ENCODE assay signal across 9 cellular contexts in the genomic region with DNA sequence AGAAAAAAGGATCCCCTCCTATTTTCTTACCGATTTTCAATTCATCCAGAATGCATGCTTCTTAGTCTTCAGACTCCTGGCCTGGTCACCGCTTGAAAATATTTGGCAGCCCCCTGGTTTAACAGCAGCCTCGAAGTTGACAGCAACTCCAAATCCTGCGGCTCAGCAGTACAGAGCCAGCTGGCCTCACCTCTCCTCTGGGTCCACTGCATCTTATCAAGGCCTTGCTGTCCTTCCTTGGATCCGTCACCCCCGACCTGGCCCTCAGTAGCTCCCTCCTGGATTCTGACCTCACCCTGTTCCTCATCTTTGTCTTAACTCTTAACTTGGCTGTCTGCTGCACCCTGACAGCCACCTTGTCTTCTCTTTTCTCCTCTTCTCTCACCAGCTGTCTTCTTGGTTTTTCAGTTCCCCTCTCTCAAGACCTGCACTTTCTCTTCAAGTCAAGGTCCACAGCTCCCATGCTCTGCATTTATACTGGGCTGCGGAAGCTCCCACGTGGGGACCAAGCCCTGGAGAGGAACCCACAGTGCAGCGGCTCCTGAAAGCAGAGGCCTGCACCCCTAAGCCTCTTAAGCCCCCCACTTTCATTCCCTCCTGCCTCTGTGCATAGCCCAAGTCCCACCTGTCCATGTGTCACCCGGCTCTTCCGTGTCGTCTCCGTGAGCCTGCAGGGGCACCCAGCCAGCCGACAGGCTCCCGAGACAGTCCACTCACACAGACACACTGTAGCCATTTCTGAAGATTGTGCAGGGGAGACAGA. TPM values are rescaled to one million over a fixed set of nuclear protein-coding genes. Genes with fewer than 3 reads are reported as not detected.
DNase-seq lines count a peak whose midpoint lies in the region; ATAC-seq, FAIRE-seq and TF ChIP-seq lines count a peak whose summit lies in the region.
"Had no signal": no experiment of that assay in that cellular context is flagged by ENCODE, and none has a peak within 500 bp of the region (broad histone marks: within the 10 kb centered on the region; RNA-seq: fewer than 3 reads in every experiment).

No MANE protein-coding gene starts in this region.

- H4K8ac ChIP-seq in H1 (ENCODE audit: extremely low read depth, insufficient read depth, low read length), result no peak overlapping the region; the same call in 1 of the 2 replicates

- no peak overlapping the region for H3K23ac ChIP-seq in H1 (ENCODE audit: insufficient read length)

- 0 out of 2 replicates have a peak overlapping the region, but pooled peaks have one; percentile 9 for H2BK12ac ChIP-seq in H1 (ENCODE audit: low read depth, low read length)

- TF ChIP-seq POLR2A in H1 (IDR thresholded peaks at IDR 0.05; ENCODE audit: control extremely low read depth in 1 of 2, low read depth in 2 of 2, low read length in 2 of 2) (no peak), testis (IDR thresholded peaks at IDR 0.05) (no peak)

- H3K9me3 ChIP-seq in H1 (ENCODE audit: insufficient read depth in 2 of 2, low read depth in 1 of 2, low read length in 1 of 2) (no peaks in the 10 kb centered on the region), testis (no peaks in the 10 kb centered on the region)

- no peak overlapping the region for H3K4ac ChIP-seq in H1 (replicated peaks; ENCODE audit: insufficient read length, low read depth, low read length)

- H3K27ac ChIP-seq in H1 (ENCODE audit: low read depth, low read length) (no peak overlapping the region), testis (no peak overlapping the region)

- no peak overlapping the region for H2AFZ ChIP-seq in H1 (ENCODE audit: low read length)

- no peak overlapping the region for H2BK5ac ChIP-seq in H1 (ENCODE audit: low read depth, low read length)

- H3K79me2 ChIP-seq in H1 (ENCODE audit: control insufficient read depth in 1 of 2, insufficient read depth in 2 of 2, low read length in 2 of 2), result no peaks in the 10 kb centered on the region

- CTCF ChIA-PET in GM10248 (lab: Yijun Ruan, JAX) (interaction anchor here (0.9 to 2.2 kb wide), 7 partner anchors 9 to 85 kb away, joined by 3 to 16 read pairs (median 4); no protein-coding TSS in a partner anchor), H1 (lab: Charles Lee; ENCODE audit: partially characterized antibody) (interaction anchor here (1.1 to 7.3 kb wide), 8 partner anchors 8 to 201 kb away, joined by 4 to 53 read pairs (median 6); partner anchors contain the start of gene MX2)

- peak overlapping the region; percentile 62; the same call in 1 of the 2 replicates for H2BK20ac ChIP-seq in H1 (ENCODE audit: low read length)

- TF ChIP-seq EP300 in H1 (IDR thresholded peaks at IDR 0.05; ENCODE audit: borderline replicate concordance in 1 of 2, low read depth in 2 of 2, low read length in 2 of 2), result no peak

- no peak overlapping the region for H2AK5ac ChIP-seq in H1 (ENCODE audit: low read depth, low read length)

- H2BK15ac ChIP-seq in H1 (ENCODE audit: low read length), result 0 out of 2 replicates have a peak overlapping the region, but pooled peaks have one; percentile 21

- H3K23me2 ChIP-seq in H1 (ENCODE audit: low read depth, low read length), result no peaks in the 10 kb centered on the region; the same call in 1 of the 2 replicates

- H2BK120ac ChIP-seq in H1 (replicated peaks; ENCODE audit: low read depth, low read length), result no peak overlapping the region

- H3K36me3 ChIP-seq in H1 (ENCODE audit: control insufficient read depth in 2 of 4, insufficient read depth in 4 of 4, low read length in 3 of 4) (no peaks in the 10 kb centered on the region), testis (ENCODE audit: low read depth, missing control alignments) (no peaks in the 10 kb centered on the region)

- H3K4me2 ChIP-seq in H1 (ENCODE audit: insufficient read depth in 1 of 2, low read depth in 2 of 2, low read length in 2 of 2), result no peak overlapping the region

- POLR2A ChIA-PET in GM10248 (lab: Yijun Ruan, JAX), result interaction anchor here (0.5 to 1.3 kb wide), 5 partner anchors 10 to 449 kb away, joined by 3 to 4 read pairs (median 3); no protein-coding TSS in a partner anchor
- POLR2A ChIA-PET in H1 (lab: Charles Lee; ENCODE audit: partially characterized antibody), result no interaction called here

- intact Hi-C loops in testis (cut with DNase I; ENCODE audit: low total_unique reads), result no loop called here

- H3K4me1 ChIP-seq in H1 (replicated peaks in 1 of 4; ENCODE audit: control insufficient read depth in 3 of 4, insufficient read depth in 4 of 4, low read length in 3 of 4) (peaks cover 0 to 15% (median 3%) of the 10 kb centered on the region in 4 experiments; a peak in 5 of 7 replicates), testis (peaks cover 9% of the 10 kb centered on the region)

- H3K56ac ChIP-seq in H1 (replicated peaks; ENCODE audit: insufficient read length, low read depth, low read length), result no peak overlapping the region

- DNase-seq in GM10248 (ENCODE audit: extremely low spot score), result peak; percentile 84
- DNase-seq in H1 (ENCODE audit: low read depth in 1 of 2, low spot score in 2 of 2), result no peak
- DNase-seq in epidermal melanocyte (ENCODE audit: insufficient read length, low spot score), result no peak
- DNase-seq in stimulated activated CD4-positive, alpha-beta T cell treated with anti-CD3 and anti-CD28 coated beads, Interleukin-4, amount 100 ng/mL, for 1 hour, result no peak
- DNase-seq in SIG-M5 treated with dmso at 0.1 percent for 504 hours (lab: John Stamatoyannopoulos, UW; ENCODE audit: unreplicated experiment), result no peak
- DNase-seq in testis, result no peak

- 87% methylated on average over 12 of the region's 15 CpGs; no CpG with 5 or more reads in 1 of the 2 experiments for WGBS in H1 (ENCODE audit: extremely low coverage in 1 of 2, insufficient coverage in 1 of 2, insufficient read length in 1 of 2, insufficient replicate concordance in 2 of 2, low coverage in 1 of 2, low lambda C conversion rate in 2 of 2, missing lambda C conversion rate in 1 of 2), 2 experiments
- 59 to 80% methylated on average over 13 to 15 of the region's 15 CpGs for WGBS in testis, 2 donors

- ATAC-seq in GM19324 (IDR thresholded peaks at IDR 0.05; ENCODE audit: low FRiP score, unreplicated experiment), result peak; percentile 62
- peak; percentile 58 for ATAC-seq in HG03103 (IDR thresholded peaks at IDR 0.05; ENCODE audit: low read depth, unreplicated experiment)

- H4K20me1 ChIP-seq in H1 (replicated peaks in 1 of 2; ENCODE audit: control insufficient read depth in 1 of 2, insufficient read depth in 2 of 2, low read length in 2 of 2), result no peaks in the 10 kb centered on the region

- no peak overlapping the region for H3K14ac ChIP-seq in H1 (ENCODE audit: insufficient read length)

- no peak overlapping the region for H4K91ac ChIP-seq in H1 (replicated peaks; ENCODE audit: insufficient read length, low read length)

- FAIRE-seq in H1 (lab: Jason Lieb, UNC), result no peak

- H3K4me3 ChIP-seq in H1 (ENCODE audit: extremely low read depth in 1 of 4, insufficient read depth in 2 of 4, low read depth in 3 of 4, low read length in 4 of 4), result no peak overlapping the region
- H3K4me3 ChIP-seq in testis, result no peak overlapping the region

- no peak for TF ChIP-seq RAD21 in H1 (IDR thresholded peaks at IDR 0.05 in 1 of 2, conservative IDR thresholded peaks at IDR 0.05 in 1 of 2; ENCODE audit: low read depth in 2 of 2, low read length in 2 of 2)

- no peaks in the 10 kb centered on the region for H3K79me1 ChIP-seq in H1 (ENCODE audit: low read depth, low read length)

- H3K9ac ChIP-seq in H1 (replicated peaks in 1 of 4; ENCODE audit: extremely low read depth in 1 of 4, low read depth in 3 of 4, low read length in 3 of 4), result no peak overlapping the region

- H3K27me3 ChIP-seq in H1 (replicated peaks in 1 of 4; ENCODE audit: control insufficient read depth in 3 of 4, extremely low read depth in 1 of 4, insufficient read depth in 3 of 4, low read length in 3 of 4), result peaks cover 0 to 1% (median 0%) of the 10 kb centered on the region in 4 experiments; a peak in 1 of 7 replicates
- H3K27me3 ChIP-seq in testis, result no peaks in the 10 kb centered on the region

- H4K5ac ChIP-seq in H1 (ENCODE audit: insufficient read length, low read depth, low read length), result no peak overlapping the region

- no peak for TF ChIP-seq CTCF in GM10248 (IDR thresholded peaks at IDR 0.05; ENCODE audit: control extremely low read depth, extremely low read depth, low read depth, missing control alignments)
- no peak for TF ChIP-seq CTCF in H1 (IDR thresholded peaks at IDR 0.05; ENCODE audit: control extremely low read depth in 1 of 3, insufficient read depth in 1 of 3, low read depth in 1 of 3, low read length in 3 of 3)
- TF ChIP-seq CTCF in testis (IDR thresholded peaks at IDR 0.05), result no peak

- no peak overlapping the region for H3K18ac ChIP-seq in H1 (ENCODE audit: extremely low read depth, low read length)

RNA-seq across cellular contexts. Expression of gene MX2, which starts 6.0 kb away (rescaled TPM):
- total RNA-seq in H1 (2021; fragmentation: NEBNext Ultra II Directional; extraction: Animal tissue kit (Norgen Biotek cat#: 25700)), result 8.9 TPM in 2 replicates
- polyA plus RNA-seq in H1 (2011; rRNA removed) (2.8 and 3.1 TPM in 2 replicates), testis (ENCODE audit: insufficient read depth, low read depth, low replicate concordance) (8.4 TPM)
- polyA plus RNA-seq in H1 (2011; cell fraction: cytosol; rRNA removed), result 3.1 TPM
- 4.0 TPM for polyA plus RNA-seq in H1 (2011; cell fraction: nucleus; rRNA removed)
- polyA plus RNA-seq in H1 (2012, experiment 1 of 2), result 3.9 to 5.5 TPM (median 4.9 TPM) in 4 replicates
- polyA plus RNA-seq in H1 (2012, experiment 2 of 2), result 0.91 TPM
- 3.6 TPM for polyA plus RNA-seq in H1 (2013, experiment 1 of 2)
- 4.0 TPM for polyA plus RNA-seq in H1 (2013, experiment 2 of 2)
- polyA minus RNA-seq in H1 (2011; rRNA and poly(A)+ RNA removed), result 4.2 and 5.6 TPM in 2 replicates
- polyA minus RNA-seq in H1 (2011; cell fraction: cytosol; rRNA and poly(A)+ RNA removed), result 1.5 TPM
- polyA minus RNA-seq in H1 (2011; cell fraction: nucleus; rRNA and poly(A)+ RNA removed), result 6.6 TPM
- 10 to 100 TPM; 10.1 to 12.8 TPM for total RNA-seq in testis

RNA-seq across cellular contexts. Expression of gene FAM3B, which starts 51.2 kb away (rescaled TPM):
- total RNA-seq in H1 (2021; fragmentation: NEBNext Ultra II Directional; extraction: Animal tissue kit (Norgen Biotek cat#: 25700)), result 2.0 and 3.1 TPM in 2 replicates
- 2.0 TPM in 2 replicates for polyA plus RNA-seq in H1 (2011; rRNA removed)
- polyA plus RNA-seq in H1 (2011; cell fraction: cytosol; rRNA removed), result 2.7 TPM
- polyA plus RNA-seq in H1 (2011; cell fraction: nucleus; rRNA removed), result 1.2 TPM
- polyA plus RNA-seq in H1 (2012, experiment 1 of 2), result 2.1 to 3.4 TPM (median 2.2 TPM) in 4 replicates
- polyA plus RNA-seq in H1 (2012, experiment 2 of 2), result 1.00 TPM
- 2.0 TPM for polyA plus RNA-seq in H1 (2013, experiment 1 of 2)
- polyA plus RNA-seq in H1 (2013, experiment 2 of 2), result 2.2 TPM
- polyA minus RNA-seq in H1 (2011; rRNA and poly(A)+ RNA removed), result 1.0 and 3.1 TPM in 2 replicates
- 1.3 TPM for polyA minus RNA-seq in H1 (2011; cell fraction: cytosol; rRNA and poly(A)+ RNA removed)
- 1.6 TPM for polyA minus RNA-seq in H1 (2011; cell fraction: nucleus; rRNA and poly(A)+ RNA removed)
- 1 to 10 TPM; 4.9 to 9.4 TPM for total RNA-seq in testis
- polyA plus RNA-seq in testis (ENCODE audit: insufficient read depth, low read depth, low replicate concordance), result 14.1 TPM
- total RNA-seq: dermis microvascular lymphatic vessel endothelial cell had no signal

RNA-seq across cellular contexts. Expression of gene MX1, which starts 58.3 kb away (rescaled TPM):
- 3.1 and 3.8 TPM in 2 replicates for total RNA-seq in H1 (2021; fragmentation: NEBNext Ultra II Directional; extraction: Animal tissue kit (Norgen Biotek cat#: 25700))
- 5.1 and 5.7 TPM in 2 replicates for polyA plus RNA-seq in H1 (2011; rRNA removed)
- 4.8 TPM for polyA plus RNA-seq in H1 (2011; cell fraction: cytosol; rRNA removed)
- 9.7 TPM for polyA plus RNA-seq in H1 (2011; cell fraction: nucleus; rRNA removed)
- polyA plus RNA-seq in H1 (2012, experiment 1 of 2), result 3.9 to 7.5 TPM (median 7.1 TPM) in 4 replicates
- 3.5 TPM for polyA plus RNA-seq in H1 (2012, experiment 2 of 2)
- 1.6 TPM for polyA plus RNA-seq in H1 (2013, experiment 1 of 2)
- 1.1 TPM for polyA plus RNA-seq in H1 (2013, experiment 2 of 2)
- 9.2 and 13.0 TPM in 2 replicates for polyA minus RNA-seq in H1 (2011; rRNA and poly(A)+ RNA removed)
- 7.9 TPM for polyA minus RNA-seq in H1 (2011; cell fraction: cytosol; rRNA and poly(A)+ RNA removed)
- polyA minus RNA-seq in H1 (2011; cell fraction: nucleus; rRNA and poly(A)+ RNA removed), result 13.8 TPM
- 10 to 100 TPM; 22.7 to 36.1 TPM for total RNA-seq in testis
- polyA plus RNA-seq in testis (ENCODE audit: insufficient read depth, low read depth, low replicate concordance), result 18.0 TPM
